In genomic region chr3:51982838-51983577, GRCh38 we compare ENCODE assay signal across 1 cellular context.
TF ChIP-seq lines count a peak whose summit lies in the region.

Gene ACY1, plus strand, starts transcription at chr3:51983535. Its CDS starts 530 bp downstream, at chr3:51984065.

TF ChIP-seq in HepG2, 621 proteins besides CTCF, POLR2A, EP300 and RAD21 (continued from another document and continues in another):
- TF ChIP-seq ZBTB46 (CRISPR knock-in tag; IDR thresholded peaks at IDR 0.05; ENCODE audit: borderline replicate concordance) (no peak; the same call in 1 of the 2 replicates), ZNF780A (CRISPR knock-in tag; IDR thresholded peaks at IDR 0.05) (no peak; the same call in 1 of the 2 replicates), KDM6A (CRISPR knock-in tag; IDR thresholded peaks at IDR 0.05; ENCODE audit: low read depth) (peak; percentile 32; the same call in 1 of the 2 replicates), ZNF576 (CRISPR knock-in tag; IDR thresholded peaks at IDR 0.05) (no peak; the same call in 1 of the 2 replicates), IRF2 (CRISPR knock-in tag; IDR thresholded peaks at IDR 0.05) (peak; percentile 69), HNRNPUL1 (IDR thresholded peaks at IDR 0.05; ENCODE audit: low read depth, low read length) (peak; percentile 74; the same call in 1 of the 2 replicates), SP2 (CRISPR knock-in tag; IDR thresholded peaks at IDR 0.05) (peak; percentile 57), JUNB (CRISPR knock-in tag; IDR thresholded peaks at IDR 0.05; ENCODE audit: borderline replicate concordance) (no peak), NCOA2 (CRISPR knock-in tag; IDR thresholded peaks at IDR 0.05) (peak; percentile 71; the same call in 1 of the 2 replicates), ZNF18 (CRISPR knock-in tag; IDR thresholded peaks at IDR 0.05; ENCODE audit: insufficient replicate concordance) (peak; percentile 15), RBAK (CRISPR knock-in tag; IDR thresholded peaks at IDR 0.05) (no peak), ZHX1 (CRISPR knock-in tag; IDR thresholded peaks at IDR 0.05; ENCODE audit: low read depth) (peak; percentile 53; the same call in 1 of the 2 replicates), PBX3 (CRISPR knock-in tag; IDR thresholded peaks at IDR 0.05; ENCODE audit: borderline replicate concordance) (no peak), NCOA1 (CRISPR knock-in tag; IDR thresholded peaks at IDR 0.05) (no peak), ASH2L (IDR thresholded peaks at IDR 0.05; ENCODE audit: insufficient read length, low read depth, low read length) (peak; percentile 44), DNMT1 (CRISPR knock-in tag; IDR thresholded peaks at IDR 0.05) (peak; percentile 55; the same call in 1 of the 2 replicates), NFE2 (CRISPR knock-in tag; IDR thresholded peaks at IDR 0.05) (no peak), DDIT3 (CRISPR knock-in tag; IDR thresholded peaks at IDR 0.05) (no peak), ZBED4 (CRISPR knock-in tag; IDR thresholded peaks at IDR 0.05; ENCODE audit: borderline replicate concordance) (no peak), ZNF317 (CRISPR knock-in tag; IDR thresholded peaks at IDR 0.05) (no peak; the same call in 1 of the 2 replicates), CENPBD1 (CRISPR knock-in tag; IDR thresholded peaks at IDR 0.05; ENCODE audit: borderline replicate concordance, low read depth) (no peak; the same call in 1 of the 2 replicates), ZSCAN30 (CRISPR knock-in tag; IDR thresholded peaks at IDR 0.05) (no peak), ZNF207 (IDR thresholded peaks at IDR 0.05; ENCODE audit: borderline replicate concordance) (no peak), HDAC6 (IDR thresholded peaks at IDR 0.05; ENCODE audit: low read depth, low read length) (no peak), ZNF615 (CRISPR knock-in tag; IDR thresholded peaks at IDR 0.05; ENCODE audit: borderline replicate concordance) (no peak), HINFP (CRISPR knock-in tag; IDR thresholded peaks at IDR 0.05; ENCODE audit: low read depth) (peak; percentile 94), E2F5 (CRISPR knock-in tag; conservative IDR thresholded peaks at IDR 0.05) (no peak), PHB2 (IDR thresholded peaks at IDR 0.05; ENCODE audit: partially characterized antibody) (no peak), SNAPC4 (CRISPR knock-in tag; IDR thresholded peaks at IDR 0.05) (no peak), GATAD2A (CRISPR knock-in tag; IDR thresholded peaks at IDR 0.05) (peak; percentile 48), THYN1 (CRISPR knock-in tag; IDR thresholded peaks at IDR 0.05; ENCODE audit: borderline replicate concordance, low read depth) (no peak), CBX5 (CRISPR knock-in tag; IDR thresholded peaks at IDR 0.05; ENCODE audit: borderline replicate concordance) (no peak; the same call in 1 of the 2 replicates), SMAD9 (CRISPR knock-in tag; IDR thresholded peaks at IDR 0.05) (0 out of 2 replicates have a peak, but pooled peaks have one; percentile 59), RXRA (CRISPR knock-in tag; IDR thresholded peaks at IDR 0.05) (peak; percentile 94), AGO1 (IDR thresholded peaks at IDR 0.05; ENCODE audit: low read depth, low read length, poor library complexity, severe bottlenecking) (peak; percentile 32), SRF (IDR thresholded peaks at IDR 0.05; ENCODE audit: low read depth, low read length) (no peak), ZNF616 (CRISPR knock-in tag; IDR thresholded peaks at IDR 0.05; ENCODE audit: low read depth) (peak; percentile 70; the same call in 1 of the 2 replicates), XRCC5 (optimal IDR thresholded peaks at IDR 0.05; ENCODE audit: low read length) (no peak), NFKBIZ (CRISPR knock-in tag; IDR thresholded peaks at IDR 0.05) (peak; percentile 46; the same call in 1 of the 2 replicates), CBX1 (IDR thresholded peaks at IDR 0.05; ENCODE audit: low read depth) (no peak), FOXM1 (CRISPR knock-in tag; IDR thresholded peaks at IDR 0.05) (no peak), ZNF577 (CRISPR knock-in tag; IDR thresholded peaks at IDR 0.05; ENCODE audit: borderline replicate concordance, low read depth) (no peak), CHD4 (IDR thresholded peaks at IDR 0.05; ENCODE audit: borderline replicate concordance, low read length) (no peak)
